2 cellular contexts compared by ENCODE assay signal in the genomic region with DNA sequence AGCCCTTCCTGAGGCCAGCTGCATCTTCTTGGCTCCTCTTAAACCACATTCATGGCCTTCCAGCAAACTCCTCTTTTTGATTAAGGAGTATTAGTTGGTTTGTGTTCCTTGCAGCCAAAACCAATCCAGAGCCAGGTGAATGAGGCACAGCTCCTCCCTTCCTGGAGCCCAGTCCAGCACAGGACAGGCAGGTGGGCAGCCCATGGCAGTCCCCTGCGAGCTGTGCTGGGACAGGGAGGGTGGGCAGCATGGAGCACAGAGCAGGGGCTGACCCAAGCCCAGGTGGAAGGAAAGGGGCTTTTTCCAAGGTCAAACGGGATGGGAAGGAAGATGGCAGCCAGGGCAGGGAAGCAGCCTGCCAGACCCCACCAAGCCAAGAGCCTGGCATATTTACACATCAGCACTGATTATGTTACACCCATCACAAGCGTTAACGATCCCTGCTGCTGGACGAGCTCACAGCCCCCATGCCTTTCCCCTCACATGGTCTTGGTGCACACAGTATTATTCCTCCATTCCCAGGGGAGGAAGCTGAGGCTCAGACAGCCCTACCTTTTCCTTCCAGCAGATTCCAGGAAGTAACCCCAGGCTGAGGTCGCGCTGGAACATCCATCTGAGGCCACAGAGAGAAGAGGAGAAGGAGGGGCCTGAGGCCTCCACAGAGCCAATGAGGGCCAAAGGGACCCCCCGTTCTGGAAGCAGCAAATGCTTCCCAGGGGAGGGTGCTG.
TF ChIP-seq lines count a peak whose summit lies in the region.

No MANE protein-coding gene starts in this region.

TF ChIP-seq in IMR-90, 13 proteins besides CTCF, POLR2A, EP300 and RAD21:
- TF ChIP-seq MAZ (IDR thresholded peaks at IDR 0.05; ENCODE audit: borderline replicate concordance, low read depth, low read length) (no peak), BHLHE40 (IDR thresholded peaks at IDR 0.05; ENCODE audit: low read depth, low read length) (no peak), MXI1 (IDR thresholded peaks at IDR 0.05; ENCODE audit: borderline replicate concordance, low read depth, low read length) (no peak), SMC3 (IDR thresholded peaks at IDR 0.05; ENCODE audit: low read depth, low read length) (no peak), FOS (IDR thresholded peaks at IDR 0.05; ENCODE audit: low read depth, low read length) (no peak), ELK1 (IDR thresholded peaks at IDR 0.05; ENCODE audit: borderline replicate concordance, low read depth, low read length) (no peak), CHD1 (IDR thresholded peaks at IDR 0.05; ENCODE audit: low read depth, low read length) (no peak), RCOR1 (IDR thresholded peaks at IDR 0.05; ENCODE audit: insufficient replicate concordance, low read length) (no peak), CEBPB (IDR thresholded peaks at IDR 0.05; ENCODE audit: low read depth, low read length) (no peak)
- TF ChIP-seq, protein P1, sequence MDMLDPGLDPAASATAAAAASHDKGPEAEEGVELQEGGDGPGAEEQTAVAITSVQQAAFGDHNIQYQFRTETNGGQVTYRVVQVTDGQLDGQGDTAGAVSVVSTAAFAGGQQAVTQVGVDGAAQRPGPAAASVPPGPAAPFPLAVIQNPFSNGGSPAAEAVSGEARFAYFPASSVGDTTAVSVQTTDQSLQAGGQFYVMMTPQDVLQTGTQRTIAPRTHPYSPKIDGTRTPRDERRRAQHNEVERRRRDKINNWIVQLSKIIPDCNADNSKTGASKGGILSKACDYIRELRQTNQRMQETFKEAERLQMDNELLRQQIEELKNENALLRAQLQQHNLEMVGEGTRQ (IDR thresholded peaks at IDR 0.05; ENCODE audit: low read depth, low read length) = no peak

TF ChIP-seq in HepG2, 621 proteins besides CTCF, POLR2A, EP300 and RAD21:
- no peak for TF ChIP-seq SP1 (IDR thresholded peaks at IDR 0.05)
- no peak for TF ChIP-seq SP1 (CRISPR knock-in tag; IDR thresholded peaks at IDR 0.05)
- TF ChIP-seq ZNF484 (CRISPR knock-in tag; IDR thresholded peaks at IDR 0.05; ENCODE audit: borderline replicate concordance, low read depth) = no peak
- TF ChIP-seq ATF7-NPFF (CRISPR knock-in tag; IDR thresholded peaks at IDR 0.05; ENCODE audit: low read depth) = no peak
- no peak for TF ChIP-seq ATAD3A (CRISPR knock-in tag; IDR thresholded peaks at IDR 0.05)
- no peak for TF ChIP-seq ZNF549 (CRISPR knock-in tag; IDR thresholded peaks at IDR 0.05)
- no peak for TF ChIP-seq ZNF660 (CRISPR knock-in tag; IDR thresholded peaks at IDR 0.05; ENCODE audit: borderline replicate concordance, low read depth)
- TF ChIP-seq ZNF562 (CRISPR knock-in tag; IDR thresholded peaks at IDR 0.05; ENCODE audit: borderline replicate concordance) = no peak
- TF ChIP-seq TFDP1 (CRISPR knock-in tag; IDR thresholded peaks at IDR 0.05; ENCODE audit: borderline replicate concordance) = no peak
- TF ChIP-seq ATF4 (CRISPR knock-in tag; IDR thresholded peaks at IDR 0.05) = no peak
- no peak for TF ChIP-seq BCL6 (CRISPR knock-in tag; IDR thresholded peaks at IDR 0.05)
- no peak for TF ChIP-seq ZKSCAN1 (IDR thresholded peaks at IDR 0.05; ENCODE audit: low read length)
- TF ChIP-seq ZNF235 (CRISPR knock-in tag; IDR thresholded peaks at IDR 0.05; ENCODE audit: borderline replicate concordance) = no peak
- no peak for TF ChIP-seq SRY (CRISPR knock-in tag; IDR thresholded peaks at IDR 0.05)
- TF ChIP-seq ZBTB21 (CRISPR knock-in tag; IDR thresholded peaks at IDR 0.05) = no peak
- TF ChIP-seq MTF2 (CRISPR knock-in tag; IDR thresholded peaks at IDR 0.05; ENCODE audit: borderline replicate concordance) = no peak
- TF ChIP-seq ZC3H4 (CRISPR knock-in tag; IDR thresholded peaks at IDR 0.05; ENCODE audit: borderline replicate concordance) = no peak
- no peak for TF ChIP-seq NCOR1 (IDR thresholded peaks at IDR 0.05; ENCODE audit: borderline replicate concordance, low read length)
